1 cellular context compared by ENCODE assay signal in genomic region chr4:121072080-121072835, GRCh38.
TF ChIP-seq lines count a peak whose summit lies in the region.

Gene NDNF (minus strand): TSS chr4:121072535. CDS start chr4:121045837, 26,698 bp downstream.

TF ChIP-seq in HEK293, 187 proteins besides CTCF, POLR2A, EP300 and RAD21 (continued from another document):
- TF ChIP-seq ZSCAN4 (tag by site-specific recombination; IDR thresholded peaks at IDR 0.05) (peak; percentile 93), ZNF416 (tag by site-specific recombination; IDR thresholded peaks at IDR 0.05) (no peak), ZNF433 (tag by site-specific recombination; IDR thresholded peaks at IDR 0.05; ENCODE audit: low read depth) (no peak), ZNF248 (tag by site-specific recombination; IDR thresholded peaks at IDR 0.05) (no peak), ZNF660 (tag by site-specific recombination; IDR thresholded peaks at IDR 0.05) (no peak), EGR2 (tag by site-specific recombination; IDR thresholded peaks at IDR 0.05; ENCODE audit: low read depth) (peak; percentile 55), ZNF2 (tag by site-specific recombination; IDR thresholded peaks at IDR 0.05) (peak; percentile 62; the same call in 1 of the 2 replicates), ZNF426 (tag by site-specific recombination; IDR thresholded peaks at IDR 0.05) (no peak), ZNF202 (tag by site-specific recombination; IDR thresholded peaks at IDR 0.05; ENCODE audit: borderline replicate concordance) (peak; percentile 71; the same call in 1 of the 2 replicates), SP3 (tag by site-specific recombination; IDR thresholded peaks at IDR 0.05) (peak; percentile 47; the same call in 1 of the 2 replicates), ZNF292 (tag by site-specific recombination; IDR thresholded peaks at IDR 0.05; ENCODE audit: borderline replicate concordance, low read depth) (no peak), ZNF311 (tag by site-specific recombination; IDR thresholded peaks at IDR 0.05; ENCODE audit: borderline replicate concordance) (no peak), TCF7L2 (IDR thresholded peaks at IDR 0.05; ENCODE audit: borderline replicate concordance, low read depth, low read length) (peak; percentile 94; the same call in 1 of the 2 replicates), ZNF473 (tag by site-specific recombination; IDR thresholded peaks at IDR 0.05) (no peak), ZNF391 (tag by site-specific recombination; IDR thresholded peaks at IDR 0.05; ENCODE audit: borderline replicate concordance, low read depth) (peak; percentile 60; the same call in 1 of the 2 replicates), ZNF521 (tag by site-specific recombination; IDR thresholded peaks at IDR 0.05) (no peak), ZFP41 (tag by site-specific recombination; IDR thresholded peaks at IDR 0.05; ENCODE audit: borderline replicate concordance) (no peak), SCRT2 (tag by site-specific recombination; IDR thresholded peaks at IDR 0.05) (no peak), ZFP69B (tag by site-specific recombination; IDR thresholded peaks at IDR 0.05) (0 out of 2 replicates have a peak, but pooled peaks have one; percentile 23), ZIC2 (tag by site-specific recombination; IDR thresholded peaks at IDR 0.05) (peak; percentile 38), KLF7 (tag by site-specific recombination; IDR thresholded peaks at IDR 0.05; ENCODE audit: borderline replicate concordance) (no peak), ZNF174 (tag by site-specific recombination; IDR thresholded peaks at IDR 0.05) (no peak), BCL6B (tag by site-specific recombination; IDR thresholded peaks at IDR 0.05) (no peak), REST (tag by site-specific recombination; IDR thresholded peaks at IDR 0.05) (no peak), ZNF341 (tag by site-specific recombination; IDR thresholded peaks at IDR 0.05; ENCODE audit: low read depth) (no peak; the same call in 1 of the 2 replicates), ZNF449 (tag by site-specific recombination; IDR thresholded peaks at IDR 0.05) (peak; percentile 54), ZNF19 (tag by site-specific recombination; IDR thresholded peaks at IDR 0.05; ENCODE audit: low read depth) (no peak), RBAK (tag by site-specific recombination; IDR thresholded peaks at IDR 0.05) (no peak), ZNF692 (tag by site-specific recombination; IDR thresholded peaks at IDR 0.05) (peak; percentile 60; the same call in 1 of the 2 replicates), ZBTB8A (tag by site-specific recombination; IDR thresholded peaks at IDR 0.05) (peak; percentile 17), ZBTB20 (tag by site-specific recombination; IDR thresholded peaks at IDR 0.05) (no peak), AEBP2 (tag by site-specific recombination; IDR thresholded peaks at IDR 0.05; ENCODE audit: borderline replicate concordance) (no peak), ZNF677 (tag by site-specific recombination; IDR thresholded peaks at IDR 0.05) (no peak), ZFP3 (tag by site-specific recombination; IDR thresholded peaks at IDR 0.05; ENCODE audit: low read depth) (no peak), ZFHX2 (tag by site-specific recombination; conservative IDR thresholded peaks at IDR 0.05) (peak; percentile 57), ZBTB7A (tag by site-specific recombination; IDR thresholded peaks at IDR 0.05; ENCODE audit: low read depth) (no peak), ZNF112 (tag by site-specific recombination; IDR thresholded peaks at IDR 0.05) (no peak), MYNN (tag by site-specific recombination; IDR thresholded peaks at IDR 0.05; ENCODE audit: borderline replicate concordance) (no peak), ZNF335 (tag by site-specific recombination; conservative IDR thresholded peaks at IDR 0.05) (peak; percentile 88), GLIS1 (tag by site-specific recombination; IDR thresholded peaks at IDR 0.05) (peak; percentile 12; the same call in 1 of the 2 replicates), ZBTB26 (tag by site-specific recombination; optimal IDR thresholded peaks at IDR 0.05) (peak; percentile 75), HOXC10 (CRISPR knock-in tag; IDR thresholded peaks at IDR 0.05) (no peak), ZSCAN30 (tag by site-specific recombination; IDR thresholded peaks at IDR 0.05) (no peak), ZNF670 (tag by site-specific recombination; IDR thresholded peaks at IDR 0.05; ENCODE audit: low read depth) (no peak), ZNF580 (tag by site-specific recombination; IDR thresholded peaks at IDR 0.05) (0 out of 2 replicates have a peak, but pooled peaks have one; percentile 51), ZNF146 (tag by site-specific recombination; IDR thresholded peaks at IDR 0.05) (no peak), ZFP37 (tag by site-specific recombination; IDR thresholded peaks at IDR 0.05) (no peak), ZBTB48 (tag by site-specific recombination; IDR thresholded peaks at IDR 0.05) (peak; percentile 59; the same call in 1 of the 2 replicates), ZNF501 (tag by site-specific recombination; IDR thresholded peaks at IDR 0.05) (no peak; the same call in 1 of the 2 replicates), SP2 (tag by site-specific recombination; IDR thresholded peaks at IDR 0.05) (peak; percentile 18; the same call in 1 of the 2 replicates)
TF ChIP-seq in HEK293: peak in this region for 26.
